ENCODE assay signal across 25 cellular contexts in genomic region chr16:54056921-54057320, GRCh38.
"Had no signal": no experiment of that assay in that cellular context is flagged by ENCODE, and none has a peak within 500 bp of the region (broad histone marks: within the 10 kb centered on the region; RNA-seq: fewer than 3 reads in every experiment).

No MANE protein-coding gene starts in this region.

- H3K27me3 ChIP-seq: ovary, right atrium auricular region, right lobe of liver, tibial nerve, vagina had no signal

- DNase-seq: hippocampal formation; kidney glomerular epithelial cell; left cardiac atrium; left ventricle myocardium superior; lower lobe of right lung; mammary epithelial cell; mesenchymal stem cell; naive B cell; natural killer cell; ovary; right lobe of liver; stimulated activated CD4-positive, alpha-beta T cell treated with anti-CD3 and anti-CD28 coated beads, Interleukin-1b, Interleukin-23, amount 100 ng/mL, for 48 hours; stimulated activated CD4-positive, alpha-beta T cell treated with anti-CD3 and anti-CD28 coated beads, Interleukin-2, amount 100 ng/mL, for 48 hours; stimulated activated CD4-positive, alpha-beta T cell treated with anti-CD3 and anti-CD28 coated beads, Interleukin-4, amount 100 ng/mL, for 4 hours; stimulated activated CD8-positive, alpha-beta memory T cell treated with anti-CD3 and anti-CD28 coated beads, Interleukin-4, amount 100 ng/mL, for 48 hours; stimulated activated naive CD4-positive, alpha-beta T cell treated with Interleukin-2 at 50 U/mL for 16 hours; stimulated activated naive CD8-positive, alpha-beta T cell treated with anti-CD3 and anti-CD28 coated beads, Interleukin-15, amount 100 ng/mL, for 72 hours; substantia nigra had no signal

- ATAC-seq: left cardiac atrium; left lobe of liver; left ventricle myocardium superior; lower lobe of right lung; natural killer cell; right lobe of liver; stimulated activated memory B cell treated with anti-CD40 and anti-IgM and Interleukin-4, amounts not matched to agents 10 μg/mL and 1 μg/mL and 100 μg/mL, for 72 hours; stimulated activated naive CD8-positive, alpha-beta T cell treated with anti-CD3 and anti-CD28 coated beads, Interleukin-15, amount 100 ng/mL, for 72 hours had no signal

- H3K4me2 ChIP-seq: smooth muscle cell had no signal

- H3K27ac ChIP-seq: lower lobe of right lung, ovary, right atrium auricular region, right lobe of liver, tibial nerve, vagina had no signal

- H3K36me3 ChIP-seq: lower lobe of right lung, ovary, right lobe of liver, vagina had no signal

- H3K4me3 ChIP-seq: lower lobe of right lung, ovary, right atrium auricular region, right lobe of liver, smooth muscle cell, tibial nerve, vagina had no signal

- H3K4me1 ChIP-seq: lower lobe of right lung, right atrium auricular region, right lobe of liver, tibial nerve, vagina had no signal

- H3K9me3 ChIP-seq: lower lobe of right lung, right atrium auricular region, right lobe of liver, tibial nerve, vagina had no signal

- FAIRE-seq: keratinocyte had no signal
